9 cellular contexts compared by ENCODE assay signal in genomic region chr7:5495581-5496375, GRCh38. TPM values are rescaled to one million over a fixed set of nuclear protein-coding genes. Genes with fewer than 3 reads are reported as not detected.
DNase-seq lines count a peak whose midpoint lies in the region; ATAC-seq, FAIRE-seq and TF ChIP-seq lines count a peak whose summit lies in the region.
"Had no signal": no experiment of that assay in that cellular context is flagged by ENCODE, and none has a peak within 500 bp of the region (broad histone marks: within the 10 kb centered on the region; RNA-seq: fewer than 3 reads in every experiment).

No MANE protein-coding gene starts in this region.

- intact Hi-C loops in activated CD4-positive, alpha-beta memory T cell treated with anti-CD3 and anti-CD28 coated beads for 36 hours (cut with micrococcal nuclease), result loop anchor here (1.0 kb wide), 1 partner anchor 170 kb away; no protein-coding TSS in a partner anchor

- POLR2A ChIA-PET in CD8-positive, alpha-beta memory T cell (lab: Charles Lee), result interaction anchor here (1.5 to 1.6 kb wide), 2 partner anchors 30 to 63 kb away, joined by 7 read pairs; no protein-coding TSS in a partner anchor
- POLR2A ChIA-PET in activated CD4-positive, alpha-beta memory T cell treated with anti-CD3 and anti-CD28 coated beads for 36 hours (lab: Charles Lee), result interaction anchor here (1.5 to 1.8 kb wide), 2 partner anchors 33 to 64 kb away, joined by 5 to 7 read pairs; no protein-coding TSS in a partner anchor

- H3K27me3 ChIP-seq in keratinocyte (ENCODE audit: control insufficient read depth, extremely low read depth, insufficient read depth, low read length), result no peaks in the 10 kb centered on the region
- H3K27me3 ChIP-seq in CD8-positive, alpha-beta memory T cell (ENCODE audit: insufficient read depth, low read length, poor library complexity, severe bottlenecking), result no peaks in the 10 kb centered on the region

- peaks cover 15% of the 10 kb centered on the region for H3K4me1 ChIP-seq in keratinocyte (ENCODE audit: control insufficient read depth, extremely low read depth, insufficient read depth, low read length)
- peaks cover 19% of the 10 kb centered on the region for H3K4me1 ChIP-seq in CD8-positive, alpha-beta memory T cell (ENCODE audit: insufficient read depth, low read length)

- H3K36me3 Mint-ChIP-seq in activated CD8-positive, alpha-beta memory T cell treated with anti-CD3 and anti-CD28 coated beads, Interleukin-2, amount 10 ng/mL, durations not matched to agents 7 days and 5 days, result peaks cover 6% of the 10 kb centered on the region
- H3K36me3 Mint-ChIP-seq in CD8-positive, alpha-beta memory T cell, result peaks cover 0 to 20% (median 0%) of the 10 kb centered on the region in 3 donors
- H3K36me3 Mint-ChIP-seq in activated CD4-positive, alpha-beta memory T cell treated with anti-CD3 and anti-CD28 coated beads for 36 hours, result peaks cover 9% of the 10 kb centered on the region

- no peak overlapping the region for H2AFZ ChIP-seq in keratinocyte (ENCODE audit: control insufficient read depth, low read length)

- H3K4me1 Mint-ChIP-seq in activated CD8-positive, alpha-beta memory T cell treated with anti-CD3 and anti-CD28 coated beads, Interleukin-2, amount 10 ng/mL, durations not matched to agents 7 days and 5 days, result peaks cover 22% of the 10 kb centered on the region
- H3K4me1 Mint-ChIP-seq in CD8-positive, alpha-beta memory T cell, result peaks cover 8 to 24% (median 23%) of the 10 kb centered on the region in 3 donors
- H3K4me1 Mint-ChIP-seq in activated CD4-positive, alpha-beta memory T cell treated with anti-CD3 and anti-CD28 coated beads for 36 hours (ENCODE audit: low read depth), result peaks cover 9% of the 10 kb centered on the region

- dilution Hi-C loops in keratinocyte (cut with MboI; ENCODE audit: extremely low pct_ligation_motif_present, low sequenced_read_pairs), result no loop called here

- CTCF ChIA-PET in activated CD8-positive, alpha-beta memory T cell treated with anti-CD3 and anti-CD28 coated beads, Interleukin-2, amount 10 ng/mL, durations not matched to agents 7 days and 5 days (lab: Charles Lee), result interaction anchor here (0.6 to 3.1 kb wide), 23 partner anchors 9 to 255 kb away, joined by 3 to 34 read pairs (median 4); no protein-coding TSS in a partner anchor
- CTCF ChIA-PET in CD8-positive, alpha-beta memory T cell (lab: Charles Lee), result interaction anchor here (1.1 to 5.2 kb wide), 14 partner anchors 8 to 215 kb away, joined by 3 to 67 read pairs (median 8); no protein-coding TSS in a partner anchor
- CTCF ChIA-PET in activated CD4-positive, alpha-beta memory T cell treated with anti-CD3 and anti-CD28 coated beads for 36 hours (lab: Charles Lee), result interaction anchor here (1.0 to 7.0 kb wide), 26 partner anchors 10 to 332 kb away, joined by 3 to 73 read pairs (median 7); partner anchors contain the start of gene RNF216

- H3K4me3 Mint-ChIP-seq in activated CD8-positive, alpha-beta memory T cell treated with anti-CD3 and anti-CD28 coated beads, Interleukin-2, amount 10 ng/mL, durations not matched to agents 7 days and 5 days, result no peak overlapping the region
- H3K4me3 Mint-ChIP-seq in CD8-positive, alpha-beta memory T cell, result no peak overlapping the region
- H3K4me3 Mint-ChIP-seq in activated CD4-positive, alpha-beta memory T cell treated with anti-CD3 and anti-CD28 coated beads for 36 hours, result no peak overlapping the region

- no peaks in the 10 kb centered on the region for H3K9me1 ChIP-seq in keratinocyte (ENCODE audit: control insufficient read depth, extremely low read depth, insufficient read depth, low read length)

- no peak for ATAC-seq in activated CD8-positive, alpha-beta memory T cell treated with anti-CD3 and anti-CD28 coated beads, Interleukin-2, amount 10 ng/mL, durations not matched to agents 7 days and 5 days

- no peak for TF ChIP-seq CTCF in keratinocyte (optimal IDR thresholded peaks at IDR 0.05 in 1 of 3, IDR thresholded peaks at IDR 0.05 in 1 of 3, conservative IDR thresholded peaks at IDR 0.05 in 1 of 3; ENCODE audit: extremely low read depth in 1 of 3, insufficient read depth in 2 of 3, low read length in 3 of 3)

- peak overlapping the region; percentile 20 for H3K27ac ChIP-seq in keratinocyte (ENCODE audit: control insufficient read depth, insufficient read depth, low read length)
- peak overlapping the region; percentile 86 for H3K27ac ChIP-seq in substantia nigra (ENCODE audit: low read depth, low read length, poor library complexity, severe bottlenecking)
- no peak overlapping the region for H3K27ac ChIP-seq in CD8-positive, alpha-beta memory T cell (ENCODE audit: low read depth, low read length)

- H3K4me3 ChIP-seq in keratinocyte (ENCODE audit: control insufficient read depth in 2 of 3, extremely low read depth in 1 of 3, insufficient read depth in 2 of 3, low read depth in 1 of 3, low read length in 3 of 3), result no peak overlapping the region
- H3K4me3 ChIP-seq in CD8-positive, alpha-beta memory T cell (ENCODE audit: low read length), result no peak overlapping the region

- H4K20me1 ChIP-seq in keratinocyte (ENCODE audit: control insufficient read depth, extremely low read depth, insufficient read depth, low read length), result peaks cover 6% of the 10 kb centered on the region

- H3K4me2 ChIP-seq in keratinocyte (ENCODE audit: control insufficient read depth, extremely low read depth, insufficient read depth, low read depth, low read length), result peak overlapping the region; percentile 54

- FAIRE-seq in keratinocyte (lab: Jason Lieb, UNC) (no peak), HTR-8/SVneo (lab: Jason Lieb, UNC) (no peak)

- peak overlapping the region; percentile 41 for H3K9ac ChIP-seq in keratinocyte (ENCODE audit: control insufficient read depth, extremely low read depth, insufficient read depth, low read length)

- no peaks in the 10 kb centered on the region for H3K9me3 Mint-ChIP-seq in activated CD8-positive, alpha-beta memory T cell treated with anti-CD3 and anti-CD28 coated beads, Interleukin-2, amount 10 ng/mL, durations not matched to agents 7 days and 5 days (ENCODE audit: low read depth)
- H3K9me3 Mint-ChIP-seq in CD8-positive, alpha-beta memory T cell, result no peaks in the 10 kb centered on the region
- H3K9me3 Mint-ChIP-seq in activated CD4-positive, alpha-beta memory T cell treated with anti-CD3 and anti-CD28 coated beads for 36 hours, result no peaks in the 10 kb centered on the region

- peaks cover 11 to 26% of the 10 kb centered on the region in 2 experiments for H3K36me3 ChIP-seq in keratinocyte (ENCODE audit: control insufficient read depth in 2 of 2, extremely low read depth in 1 of 2, insufficient read depth in 2 of 2, low read length in 2 of 2)
- no peaks in the 10 kb centered on the region for H3K36me3 ChIP-seq in CD8-positive, alpha-beta memory T cell (ENCODE audit: insufficient read depth, low read length)

- DNase-seq in NCI-H1092 (lab: John Stamatoyannopoulos, UW) (peak; percentile 68), astrocyte of the hippocampus (ENCODE audit: low read depth, low spot score) (peak; percentile 83), keratinocyte (ENCODE audit: low read depth, low spot score) (no peak), substantia nigra (lab: John Stamatoyannopoulos, UW) (peak; percentile 33 to 93 (median 81)), HTR-8/SVneo (ENCODE audit: insufficient read length, low spot score) (no peak)
- no peak for DNase-seq in activated CD8-positive, alpha-beta memory T cell treated with anti-CD3 and anti-CD28 coated beads, Interleukin-2, amount 10 ng/mL, durations not matched to agents 7 days and 5 days
- DNase-seq in CD8-positive, alpha-beta memory T cell, result no peak
- no peak for DNase-seq in activated CD4-positive, alpha-beta memory T cell treated with anti-CD3 and anti-CD28 coated beads for 36 hours
- DNase-seq: activated gamma-delta T cell treated with Interleukin-2 at 50 U/mL for 16 hours had no signal

- H3K27ac Mint-ChIP-seq in activated CD8-positive, alpha-beta memory T cell treated with anti-CD3 and anti-CD28 coated beads, Interleukin-2, amount 10 ng/mL, durations not matched to agents 7 days and 5 days, result no peak overlapping the region
- H3K27ac Mint-ChIP-seq in CD8-positive, alpha-beta memory T cell, result peak overlapping the region in 3 of 8 donors; percentile 66 to 84 (median 83)
- H3K27ac Mint-ChIP-seq in activated CD4-positive, alpha-beta memory T cell treated with anti-CD3 and anti-CD28 coated beads for 36 hours, result no peak overlapping the region

- H3K27me3 Mint-ChIP-seq in activated CD8-positive, alpha-beta memory T cell treated with anti-CD3 and anti-CD28 coated beads, Interleukin-2, amount 10 ng/mL, durations not matched to agents 7 days and 5 days, result no peaks in the 10 kb centered on the region
- H3K27me3 Mint-ChIP-seq in CD8-positive, alpha-beta memory T cell, result no peaks in the 10 kb centered on the region
- H3K27me3 Mint-ChIP-seq in activated CD4-positive, alpha-beta memory T cell treated with anti-CD3 and anti-CD28 coated beads for 36 hours, result no peaks in the 10 kb centered on the region

- no peaks in the 10 kb centered on the region for H3K9me3 ChIP-seq in keratinocyte (ENCODE audit: control insufficient read depth, low read depth, low read length)
- H3K9me3 ChIP-seq in CD8-positive, alpha-beta memory T cell (ENCODE audit: low read length), result no peaks in the 10 kb centered on the region

- H3K79me2 ChIP-seq in keratinocyte (ENCODE audit: control insufficient read depth, insufficient read depth, low read length), result peaks cover 26% of the 10 kb centered on the region

RNA-seq across cellular contexts. Expression of gene FBXL18, which starts 17.8 kb away (rescaled TPM):
- 3.4 to 8.8 TPM (median 3.6 TPM) in 3 replicates for polyA plus RNA-seq in keratinocyte
- polyA plus RNA-seq in keratinocyte (2011; ENCODE audit: low read depth), result 2.7 TPM
- 3.6 and 8.5 TPM in 2 replicates for polyA plus RNA-seq in keratinocyte (2011; cell fraction: cytosol; rRNA removed)
- 9.9 and 14.7 TPM in 2 replicates for polyA plus RNA-seq in keratinocyte (2011; cell fraction: nucleus; rRNA removed)
- polyA plus RNA-seq in keratinocyte (2012; ENCODE audit: low replicate concordance), result 5.2 and 14.5 TPM in 2 replicates
- polyA minus RNA-seq in keratinocyte, result 8.8 to 24.4 TPM (median 10.1 TPM) in 3 replicates
- 25.5 TPM for polyA minus RNA-seq in keratinocyte (2011; cell fraction: cytosol; rRNA and poly(A)+ RNA removed)
- polyA minus RNA-seq in keratinocyte (2011; cell fraction: nucleus; rRNA and poly(A)+ RNA removed), result 24.0 and 26.2 TPM in 2 replicates
- 10 to 100 TPM; 14.2 to 14.3 TPM for total RNA-seq in activated CD8-positive, alpha-beta memory T cell treated with anti-CD3 and anti-CD28 coated beads, Interleukin-2, amount 10 ng/mL, durations not matched to agents 7 days and 5 days
- total RNA-seq in CD8-positive, alpha-beta memory T cell, result 10 to 100 TPM; 16.3 to 16.9 TPM
- 3.0 TPM for polyA plus RNA-seq in CD8-positive, alpha-beta memory T cell
- total RNA-seq in activated CD4-positive, alpha-beta memory T cell treated with anti-CD3 and anti-CD28 coated beads for 36 hours, result 1 to 10 TPM; 8.1 to 8.2 TPM

RNA-seq across cellular contexts. Expression of gene ACTB, which starts 34.6 kb away (rescaled TPM):
- 1,228 to 8,235 TPM (median 2,524 TPM) in 3 replicates for polyA plus RNA-seq in keratinocyte
- 3,632 TPM for polyA plus RNA-seq in keratinocyte (2011; ENCODE audit: low read depth)
- 4,849 and 6,825 TPM in 2 replicates for polyA plus RNA-seq in keratinocyte (2011; cell fraction: cytosol; rRNA removed)
- polyA plus RNA-seq in keratinocyte (2011; cell fraction: nucleus; rRNA removed), result 2,749 and 3,387 TPM in 2 replicates
- polyA plus RNA-seq in keratinocyte (2012; ENCODE audit: low replicate concordance), result 4,481 and 9,157 TPM in 2 replicates
- polyA minus RNA-seq in keratinocyte, result 3,922 to 40,353 TPM (median 4,512 TPM) in 3 replicates
- polyA minus RNA-seq in keratinocyte (2011; cell fraction: cytosol; rRNA and poly(A)+ RNA removed), result 6,321 TPM
- 1,165 and 1,651 TPM in 2 replicates for polyA minus RNA-seq in keratinocyte (2011; cell fraction: nucleus; rRNA and poly(A)+ RNA removed)
- total RNA-seq in activated CD8-positive, alpha-beta memory T cell treated with anti-CD3 and anti-CD28 coated beads, Interleukin-2, amount 10 ng/mL, durations not matched to agents 7 days and 5 days, result over 10,000 TPM; 10,813 to 11,083 TPM
- total RNA-seq in CD8-positive, alpha-beta memory T cell, result 1,000 to 10,000 TPM; 7,281 to 7,320 TPM
- polyA plus RNA-seq in CD8-positive, alpha-beta memory T cell, result 15,398 TPM
- total RNA-seq in activated CD4-positive, alpha-beta memory T cell treated with anti-CD3 and anti-CD28 coated beads for 36 hours, result 1,000 to 10,000 TPM; 9,547 to 9,912 TPM

Comparison
In these comparisons a context has a peak if more than half of its experiments do, and no peak if none do; other contexts are left out.
1. DNase-seq: peak in NCI-H1092 (single experiment), astrocyte of the hippocampus (single experiment) and substantia nigra (49 of 49); none in keratinocyte (single experiment), activated CD8-positive, alpha-beta memory T cell treated with anti-CD3 and anti-CD28 coated beads, Interleukin-2, amount 10 ng/mL, durations not matched to agents 7 days and 5 days (single experiment), CD8-positive, alpha-beta memory T cell (0 of 5), HTR-8/SVneo (single experiment) and activated CD4-positive, alpha-beta memory T cell treated with anti-CD3 and anti-CD28 coated beads for 36 hours (single experiment).